Comparison of ENCODE assay signal across 13 cellular contexts in genomic region chr12:104121001-104121400, GRCh38. TPM values are rescaled to one million over a fixed set of nuclear protein-coding genes. Genes with fewer than 3 reads are reported as not detected.
DNase-seq lines count a peak whose midpoint lies in the region; ATAC-seq, FAIRE-seq and TF ChIP-seq lines count a peak whose summit lies in the region.
"Had no signal": no experiment of that assay in that cellular context is flagged by ENCODE, and none has a peak within 500 bp of the region (broad histone marks: within the 10 kb centered on the region; RNA-seq: fewer than 3 reads in every experiment).

No MANE protein-coding gene starts in this region.

- no peak overlapping the region for H3K4me3 Mint-ChIP-seq in osteocyte (ENCODE audit: unreplicated experiment)
- H3K4me3 Mint-ChIP-seq in type B pancreatic cell: no peak overlapping the region
- H3K4me3 Mint-ChIP-seq in natural killer cell treated with Interleukin-12 subunit alpha and Interleukin-12 subunit beta and Interleukin-15 and Interleukin-18, amount 100 ng/mL, for 72 hours: no peak overlapping the region
- H3K4me3 Mint-ChIP-seq in stimulated activated effector memory CD8-positive, alpha-beta T cell treated with anti-CD3 and anti-CD28 coated beads, Interleukin-12 subunit alpha, Interleukin-12 subunit beta, amount 100 ng/mL, for 72 hours: no peak overlapping the region
- H3K4me3 Mint-ChIP-seq: activated T-helper 17 cell treated with anti-CD3 and anti-CD28 coated beads, Interleukin-2, amount 50 U/mL, for 72 hours had no signal

- TF ChIP-seq CTCF in RWPE1 (conservative IDR thresholded peaks at IDR 0.05; ENCODE audit: low read depth) (no peak), fibroblast of mammary gland (conservative IDR thresholded peaks at IDR 0.05; ENCODE audit: control insufficient read depth, insufficient read depth, low read depth, low read length) (no peak), osteocyte (IDR thresholded peaks at IDR 0.05) (no peak), type B pancreatic cell (conservative IDR thresholded peaks at IDR 0.05) (no peak)

- DNase-seq in RWPE1 (ENCODE audit: low spot score): peak; percentile 35
- DNase-seq in fibroblast of mammary gland (ENCODE audit: low read depth): peak; percentile 35
- no peak for DNase-seq in osteocyte (ENCODE audit: extremely low spot score, unreplicated experiment)
- DNase-seq in type B pancreatic cell (ENCODE audit: extremely low spot score, unreplicated experiment): no peak
- no peak for DNase-seq in natural killer cell treated with Interleukin-12 subunit alpha and Interleukin-12 subunit beta and Interleukin-15 and Interleukin-18, amount 100 ng/mL, for 72 hours (ENCODE audit: low spot score)
- no peak for DNase-seq in NCI-H1092 treated with DMSO at 0.1 percent for 48 hours (lab: John Stamatoyannopoulos, UW)
- no peak for DNase-seq in stimulated activated effector memory CD8-positive, alpha-beta T cell treated with anti-CD3 and anti-CD28 coated beads, Interleukin-12 subunit alpha, Interleukin-12 subunit beta, amount 100 ng/mL, for 72 hours (ENCODE audit: low spot score in 2 of 2)
- DNase-seq: cortex of kidney; Peyer's patch; stimulated activated CD4-positive, alpha-beta T cell treated with anti-CD3 and anti-CD28 coated beads, Interleukin-1b, Interleukin-23, amount 100 ng/mL, for 48 hours had no signal

- CTCF ChIA-PET in RWPE1 (lab: Yijun Ruan, JAX): interaction anchor here (0.6 to 1.6 kb wide), 3 partner anchors 12 to 538 kb away, joined by 3 to 13 read pairs (median 4); no protein-coding TSS in a partner anchor

- H3K27me3 Mint-ChIP-seq in osteocyte (ENCODE audit: unreplicated experiment): no peaks in the 10 kb centered on the region
- H3K27me3 Mint-ChIP-seq in type B pancreatic cell: no peaks in the 10 kb centered on the region
- H3K27me3 Mint-ChIP-seq in natural killer cell treated with Interleukin-12 subunit alpha and Interleukin-12 subunit beta and Interleukin-15 and Interleukin-18, amount 100 ng/mL, for 72 hours: no peaks in the 10 kb centered on the region
- H3K27me3 Mint-ChIP-seq: activated T-helper 17 cell treated with anti-CD3 and anti-CD28 coated beads, Interleukin-2, amount 50 U/mL, for 72 hours had no signal

- peaks cover 35% of the 10 kb centered on the region for H3K36me3 Mint-ChIP-seq in osteocyte (ENCODE audit: unreplicated experiment)
- H3K36me3 Mint-ChIP-seq in type B pancreatic cell: peaks cover 18% of the 10 kb centered on the region
- H3K36me3 Mint-ChIP-seq in natural killer cell treated with Interleukin-12 subunit alpha and Interleukin-12 subunit beta and Interleukin-15 and Interleukin-18, amount 100 ng/mL, for 72 hours: peaks cover 4% of the 10 kb centered on the region
- H3K36me3 Mint-ChIP-seq in stimulated activated effector memory CD8-positive, alpha-beta T cell treated with anti-CD3 and anti-CD28 coated beads, Interleukin-12 subunit alpha, Interleukin-12 subunit beta, amount 100 ng/mL, for 72 hours: peaks cover 96% of the 10 kb centered on the region

- no peak for ATAC-seq in natural killer cell treated with Interleukin-12 subunit alpha and Interleukin-12 subunit beta and Interleukin-15 and Interleukin-18, amount 100 ng/mL, for 72 hours
- ATAC-seq in stimulated activated effector memory CD8-positive, alpha-beta T cell treated with anti-CD3 and anti-CD28 coated beads, Interleukin-12 subunit alpha, Interleukin-12 subunit beta, amount 100 ng/mL, for 72 hours: no peak
- ATAC-seq: activated CD4-positive, CD25-positive, alpha-beta regulatory T cell treated with anti-CD3 and anti-CD28 coated beads, Interleukin-2, amount 50 U/mL, for 24 hours; activated T-helper 17 cell treated with anti-CD3 and anti-CD28 coated beads, Interleukin-2, amount 50 U/mL, for 72 hours had no signal

- H3K27ac Mint-ChIP-seq in osteocyte (ENCODE audit: unreplicated experiment) (peak overlapping the region; percentile 3), type B pancreatic cell (no peak overlapping the region)
- no peak overlapping the region for H3K27ac Mint-ChIP-seq in natural killer cell treated with Interleukin-12 subunit alpha and Interleukin-12 subunit beta and Interleukin-15 and Interleukin-18, amount 100 ng/mL, for 72 hours
- no peak overlapping the region for H3K27ac Mint-ChIP-seq in stimulated activated effector memory CD8-positive, alpha-beta T cell treated with anti-CD3 and anti-CD28 coated beads, Interleukin-12 subunit alpha, Interleukin-12 subunit beta, amount 100 ng/mL, for 72 hours
- H3K27ac Mint-ChIP-seq: activated T-helper 17 cell treated with anti-CD3 and anti-CD28 coated beads, Interleukin-2, amount 50 U/mL, for 72 hours had no signal

- no peak overlapping the region for H3K27ac ChIP-seq in RWPE1
- H3K27ac ChIP-seq: Peyer's patch had no signal

- no peak overlapping the region for H3K4me3 ChIP-seq in fibroblast of mammary gland (ENCODE audit: control insufficient read depth, low read depth, low read length)
- H3K4me3 ChIP-seq: Peyer's patch had no signal

- H3K9me3 Mint-ChIP-seq in osteocyte (ENCODE audit: unreplicated experiment): no peaks in the 10 kb centered on the region
- H3K9me3 Mint-ChIP-seq in type B pancreatic cell: no peaks in the 10 kb centered on the region
- no peaks in the 10 kb centered on the region for H3K9me3 Mint-ChIP-seq in natural killer cell treated with Interleukin-12 subunit alpha and Interleukin-12 subunit beta and Interleukin-15 and Interleukin-18, amount 100 ng/mL, for 72 hours
- no peaks in the 10 kb centered on the region for H3K9me3 Mint-ChIP-seq in stimulated activated effector memory CD8-positive, alpha-beta T cell treated with anti-CD3 and anti-CD28 coated beads, Interleukin-12 subunit alpha, Interleukin-12 subunit beta, amount 100 ng/mL, for 72 hours
- H3K9me3 Mint-ChIP-seq: activated T-helper 17 cell treated with anti-CD3 and anti-CD28 coated beads, Interleukin-2, amount 50 U/mL, for 72 hours had no signal

- POLR2A ChIA-PET in RWPE1 (lab: Yijun Ruan, JAX; ENCODE audit: low non-redundant PET): no interaction called here

- H3K4me1 Mint-ChIP-seq in osteocyte (ENCODE audit: unreplicated experiment): peaks cover 17% of the 10 kb centered on the region
- no peaks in the 10 kb centered on the region for H3K4me1 Mint-ChIP-seq in type B pancreatic cell (ENCODE audit: unreplicated experiment)
- no peaks in the 10 kb centered on the region for H3K4me1 Mint-ChIP-seq in natural killer cell treated with Interleukin-12 subunit alpha and Interleukin-12 subunit beta and Interleukin-15 and Interleukin-18, amount 100 ng/mL, for 72 hours (ENCODE audit: low read depth in 2 of 2)
- H3K4me1 Mint-ChIP-seq in stimulated activated effector memory CD8-positive, alpha-beta T cell treated with anti-CD3 and anti-CD28 coated beads, Interleukin-12 subunit alpha, Interleukin-12 subunit beta, amount 100 ng/mL, for 72 hours: peaks cover 1% of the 10 kb centered on the region
- H3K4me1 Mint-ChIP-seq: activated T-helper 17 cell treated with anti-CD3 and anti-CD28 coated beads, Interleukin-2, amount 50 U/mL, for 72 hours had no signal

- peak; percentile 80 for FAIRE-seq in G401.6 (lab: Jason Lieb, UNC)

RNA-seq across cellular contexts. Expression of gene NFYB, which starts 17.0 kb away (rescaled TPM):
- total RNA-seq in osteocyte (25.2 and 28.9 TPM in 2 replicates), type B pancreatic cell (ENCODE audit: low replicate concordance) (23.0 and 36.4 TPM in 2 replicates)
- 10 to 100 TPM; 13.1 to 18.5 TPM for total RNA-seq in natural killer cell treated with Interleukin-12 subunit alpha and Interleukin-12 subunit beta and Interleukin-15 and Interleukin-18, amount 100 ng/mL, for 72 hours

RNA-seq across cellular contexts. Expression of gene HCFC2, which starts 56.7 kb away (rescaled TPM):
- total RNA-seq in osteocyte (20.1 and 21.3 TPM in 2 replicates), type B pancreatic cell (ENCODE audit: low replicate concordance) (8.5 and 11.2 TPM in 2 replicates)
- total RNA-seq in natural killer cell treated with Interleukin-12 subunit alpha and Interleukin-12 subunit beta and Interleukin-15 and Interleukin-18, amount 100 ng/mL, for 72 hours: 10 to 100 TPM; 13.5 to 17.6 TPM

Comparison
In these comparisons a context has a peak if more than half of its experiments do, and no peak if none do; other contexts are left out.
1. DNase-seq: peak in RWPE1 (single experiment) and fibroblast of mammary gland (single experiment); none in osteocyte (single experiment), type B pancreatic cell (single experiment), natural killer cell treated with Interleukin-12 subunit alpha and Interleukin-12 subunit beta and Interleukin-15 and Interleukin-18, amount 100 ng/mL, for 72 hours (single experiment), NCI-H1092 treated with DMSO at 0.1 percent for 48 hours (single experiment) and stimulated activated effector memory CD8-positive, alpha-beta T cell treated with anti-CD3 and anti-CD28 coated beads, Interleukin-12 subunit alpha, Interleukin-12 subunit beta, amount 100 ng/mL, for 72 hours (0 of 2).